ENCODE assay signal across 12 cellular contexts in the genomic region with DNA sequence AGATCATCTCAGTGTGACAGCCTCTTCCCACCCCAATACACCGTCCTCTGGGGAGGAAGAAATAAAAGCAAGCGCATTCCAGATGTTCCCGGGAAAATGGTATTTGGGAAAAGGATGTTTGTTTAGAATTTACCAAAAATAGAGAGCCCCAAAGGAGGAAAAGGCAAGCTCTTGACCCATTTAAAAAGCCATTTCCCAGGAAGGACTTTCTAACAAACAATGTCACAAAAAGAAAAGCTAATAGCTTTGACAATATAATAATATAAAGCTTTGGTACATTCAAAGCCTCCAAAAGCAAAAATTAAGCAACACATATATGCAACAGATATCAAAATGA.
"Had no signal": no experiment of that assay in that cellular context is flagged by ENCODE, and none has a peak within 500 bp of the region (broad histone marks: within the 10 kb centered on the region; RNA-seq: fewer than 3 reads in every experiment).

No MANE protein-coding gene starts in this region.

- H3K36me3 Mint-ChIP-seq: stimulated activated naive B cell treated with anti-CD40 and anti-IgM and Interleukin-4, amounts not matched to agents 10 μg/mL and 1 μg/mL and 100 μg/mL, for 72 hours had no signal

- H3K27me3 ChIP-seq: gastroesophageal sphincter, hepatocyte, left lung, upper lobe of left lung had no signal

- H3K27ac Mint-ChIP-seq: activated T-helper 1 cell treated with anti-CD3 and anti-CD28 coated beads, Interleukin-12 subunit alpha, Interleukin-12 subunit beta, Interleukin-2, Interleukin-4 antibody, amounts not matched to agents 30 ng/mL and 10 ng/mL and 1 ng/mL, durations not matched to agents 14 hours and 24 hours and 36 hours; stimulated activated naive B cell treated with anti-CD40 and anti-IgM and Interleukin-4, amounts not matched to agents 10 μg/mL and 1 μg/mL and 100 μg/mL, for 72 hours had no signal

- H3K4me3 Mint-ChIP-seq: activated T-helper 1 cell treated with anti-CD3 and anti-CD28 coated beads, Interleukin-12 subunit alpha, Interleukin-12 subunit beta, Interleukin-2, Interleukin-4 antibody, amounts not matched to agents 30 ng/mL and 10 ng/mL and 1 ng/mL, durations not matched to agents 14 hours and 24 hours and 36 hours; stimulated activated naive B cell treated with anti-CD40 and anti-IgM and Interleukin-4, amounts not matched to agents 10 μg/mL and 1 μg/mL and 100 μg/mL, for 72 hours had no signal

- ATAC-seq: activated CD4-positive, CD25-positive, alpha-beta regulatory T cell treated with anti-CD3 and anti-CD28 coated beads, Interleukin-2, amount 50 U/mL, for 24 hours; gastroesophageal sphincter; left lung; stimulated activated naive B cell treated with anti-CD40 and anti-IgM and Interleukin-4, amounts not matched to agents 10 μg/mL and 1 μg/mL and 100 μg/mL, for 72 hours had no signal

- H2AFZ ChIP-seq: hepatocyte had no signal

- H3K27ac ChIP-seq: left lung had no signal

- DNase-seq: activated CD4-positive, alpha-beta T cell treated with anti-CD3 and anti-CD28 coated beads, Interleukin-2, amount 50 U/mL, for 1 hour; activated CD8-positive, alpha-beta memory T cell treated with anti-CD3 and anti-CD28 coated beads for 24 hours; activated naive CD4-positive, alpha-beta T cell treated with Interleukin-2 at 50 U/mL for 16 hours; mesendoderm; stimulated activated CD4-positive, alpha-beta T cell treated with anti-CD3 and anti-CD28 coated beads, Interleukin-4, amount 100 ng/mL, for 1 hour; stimulated activated naive B cell treated with anti-CD40 and anti-IgM and Interleukin-4, amounts not matched to agents 10 μg/mL and 1 μg/mL and 100 μg/mL, for 72 hours; upper lobe of left lung had no signal

- H3K4me3 ChIP-seq: gastroesophageal sphincter, hepatocyte, left lung, upper lobe of left lung had no signal

- H3K4me2 ChIP-seq: hepatocyte had no signal

- H3K79me2 ChIP-seq: hepatocyte had no signal

- H3K36me3 ChIP-seq: gastroesophageal sphincter, left lung, upper lobe of left lung had no signal

- H3K9me3 Mint-ChIP-seq: activated T-helper 1 cell treated with anti-CD3 and anti-CD28 coated beads, Interleukin-12 subunit alpha, Interleukin-12 subunit beta, Interleukin-2, Interleukin-4 antibody, amounts not matched to agents 30 ng/mL and 10 ng/mL and 1 ng/mL, durations not matched to agents 14 hours and 24 hours and 36 hours had no signal
